20 cellular contexts compared by ENCODE assay signal in genomic region chr14:91919814-91920213, GRCh38. TPM values are rescaled to one million over a fixed set of nuclear protein-coding genes. Genes with fewer than 3 reads are reported as not detected.
DNase-seq lines count a peak whose midpoint lies in the region; ATAC-seq and TF ChIP-seq lines count a peak whose summit lies in the region.
"Had no signal": no experiment of that assay in that cellular context is flagged by ENCODE, and none has a peak within 500 bp of the region (broad histone marks: within the 10 kb centered on the region; RNA-seq: fewer than 3 reads in every experiment).

No MANE protein-coding gene starts in this region.

- H3K36me3 Mint-ChIP-seq in activated T-cell treated with anti-CD3 and anti-CD28 coated beads, Interleukin-2, amount 50 U/mL, for 24 hours (ENCODE audit: low read depth) = no peaks in the 10 kb centered on the region
- no peaks in the 10 kb centered on the region for H3K36me3 Mint-ChIP-seq in type B pancreatic cell
- H3K36me3 Mint-ChIP-seq: activated naive CD4-positive, alpha-beta T cell treated with anti-CD3 and anti-CD28 coated beads, Interleukin-2, amount 50 U/mL, for 72 hours; immature natural killer cell; WTC11 had no signal

- peaks cover 2% of the 10 kb centered on the region for H3K79me2 ChIP-seq in ACC112 (ENCODE audit: control insufficient read depth, insufficient read depth, low read length, unreplicated experiment)

- H3K4me3 ChIP-seq in ACC112 (ENCODE audit: low read depth, low read length) (no peak overlapping the region), heart left ventricle (no peak overlapping the region), gastrocnemius medialis (no peak overlapping the region)
- H3K4me3 ChIP-seq: esophagus squamous epithelium, GM12878 had no signal

- intact Hi-C loops in heart left ventricle (cut with DNase I) (loop anchor here in 2 of 10 donors (10.0 kb wide), 1 partner anchor 595 kb away; no protein-coding TSS in a partner anchor), gastrocnemius medialis (cut with DNase I; ENCODE audit: low total_unique reads) (no loop called here)

- no peaks in the 10 kb centered on the region for H3K27me3 ChIP-seq in ACC112 (ENCODE audit: insufficient read depth, low read length)
- no peaks in the 10 kb centered on the region for H3K27me3 ChIP-seq in heart left ventricle
- H3K27me3 ChIP-seq in gastrocnemius medialis = no peaks in the 10 kb centered on the region
- H3K27me3 ChIP-seq: esophagus squamous epithelium had no signal

- H3K9me3 Mint-ChIP-seq in activated T-cell treated with anti-CD3 and anti-CD28 coated beads, Interleukin-2, amount 50 U/mL, for 24 hours = peaks cover 2% of the 10 kb centered on the region
- H3K9me3 Mint-ChIP-seq in type B pancreatic cell = peaks cover 3% of the 10 kb centered on the region

- 25 to 45% (median 33%) methylated on average over 4 of the region's 4 CpGs for WGBS in heart left ventricle, 4 donors

- H3K27ac Mint-ChIP-seq in activated T-cell treated with anti-CD3 and anti-CD28 coated beads, Interleukin-2, amount 50 U/mL, for 24 hours = no peak overlapping the region
- no peak overlapping the region for H3K27ac Mint-ChIP-seq in type B pancreatic cell
- H3K27ac Mint-ChIP-seq: immature natural killer cell, progenitor cell of endocrine pancreas, WTC11 had no signal

- H2AFZ ChIP-seq in ACC112 (ENCODE audit: low read length, unreplicated experiment) = no peak overlapping the region

- H3K36me3 ChIP-seq in ACC112 (ENCODE audit: insufficient read depth, low read length) (no peaks in the 10 kb centered on the region), heart left ventricle (no peaks in the 10 kb centered on the region), gastrocnemius medialis (no peaks in the 10 kb centered on the region)
- H3K36me3 ChIP-seq: esophagus squamous epithelium had no signal

- H3K4me1 ChIP-seq in ACC112 (ENCODE audit: control insufficient read depth, insufficient read depth, low read length, unreplicated experiment) (peaks cover 27% of the 10 kb centered on the region), heart left ventricle (peaks cover 0 to 60% (median 4%) of the 10 kb centered on the region in 12 donors), gastrocnemius medialis (no peaks in the 10 kb centered on the region)

- ATAC-seq in heart left ventricle (peak; percentile 79 to 90 (median 87)), gastrocnemius medialis (peak; percentile 37 to 66), HG03196 (IDR thresholded peaks at IDR 0.05; ENCODE audit: unreplicated experiment) (no peak)
- ATAC-seq: activated naive CD4-positive, alpha-beta T cell treated with anti-CD3 and anti-CD28 coated beads, Interleukin-2, amount 50 U/mL, for 72 hours; GM12878; PC-3; WTC11 had no signal

- peak; percentile 31 for DNase-seq in amniotic epithelial cell (ENCODE audit: low read depth)
- DNase-seq in heart left ventricle = peak in 4 of 5 donors; percentile 41 to 65 (median 53)
- DNase-seq in gastrocnemius medialis = peak; percentile 33 to 51
- no peak for DNase-seq in activated T-cell treated with anti-CD3 and anti-CD28 coated beads, Interleukin-2, amount 50 U/mL, for 24 hours
- DNase-seq in NCI-H1417 (lab: John Stamatoyannopoulos, UW) = no peak
- no peak for DNase-seq in type B pancreatic cell (ENCODE audit: extremely low spot score, unreplicated experiment)
- DNase-seq: activated CD8-positive, alpha-beta memory T cell treated with anti-CD3 and anti-CD28 coated beads, Interleukin-2, amount 50 U/mL, for 48 hours; AML-193; esophagus squamous epithelium; immature natural killer cell; NCI-H1092; PC-3; stimulated activated CD4-positive, alpha-beta T cell treated with anti-CD3 and anti-CD28 coated beads, Interleukin-4, amount 100 ng/mL, for 4 hours; stimulated activated naive CD4-positive, alpha-beta T cell had no signal

- H3K4me3 Mint-ChIP-seq in activated T-cell treated with anti-CD3 and anti-CD28 coated beads, Interleukin-2, amount 50 U/mL, for 24 hours = no peak overlapping the region
- no peak overlapping the region for H3K4me3 Mint-ChIP-seq in type B pancreatic cell
- H3K4me3 Mint-ChIP-seq: immature natural killer cell, WTC11 had no signal

- in situ Hi-C loops in gastrocnemius medialis (cut with MboI; ENCODE audit: low sequenced_read_pairs in 4 of 4) = loop anchor here in 2 of 4 donors (10.0 kb wide), 1 partner anchor 265 kb away; no protein-coding TSS in a partner anchor

- TF ChIP-seq CTCF in heart left ventricle (IDR thresholded peaks at IDR 0.05) (no peak), gastrocnemius medialis (IDR thresholded peaks at IDR 0.05 in 4 of 5, conservative IDR thresholded peaks at IDR 0.05 in 1 of 5) (no peak), type B pancreatic cell (conservative IDR thresholded peaks at IDR 0.05) (no peak)

- no peak for TF ChIP-seq POLR2A in heart left ventricle (IDR thresholded peaks at IDR 0.05)
- TF ChIP-seq POLR2A in gastrocnemius medialis (IDR thresholded peaks at IDR 0.05) = no peak

- H3K27me3 Mint-ChIP-seq in activated T-cell treated with anti-CD3 and anti-CD28 coated beads, Interleukin-2, amount 50 U/mL, for 24 hours = no peaks in the 10 kb centered on the region
- no peaks in the 10 kb centered on the region for H3K27me3 Mint-ChIP-seq in type B pancreatic cell

- no peaks in the 10 kb centered on the region for H3K4me1 Mint-ChIP-seq in activated T-cell treated with anti-CD3 and anti-CD28 coated beads, Interleukin-2, amount 50 U/mL, for 24 hours (ENCODE audit: low read depth)
- peaks cover 9% of the 10 kb centered on the region for H3K4me1 Mint-ChIP-seq in type B pancreatic cell (ENCODE audit: unreplicated experiment)
- H3K4me1 Mint-ChIP-seq: immature natural killer cell, WTC11 had no signal

- H3K9me3 ChIP-seq in heart left ventricle = peaks cover 0 to 9% (median 0%) of the 10 kb centered on the region in 12 donors
- no peaks in the 10 kb centered on the region for H3K9me3 ChIP-seq in gastrocnemius medialis
- H3K9me3 ChIP-seq: esophagus squamous epithelium had no signal

- H3K27ac ChIP-seq in ACC112 (ENCODE audit: low read depth, low read length) = peak overlapping the region; percentile 42
- H3K27ac ChIP-seq in heart left ventricle = peak overlapping the region in 9 of 12 donors; percentile 30 to 81 (median 63)
- peak overlapping the region; percentile 33 to 68 (median 55) for H3K27ac ChIP-seq in gastrocnemius medialis

RNA-seq across cellular contexts. Expression of gene FBLN5, which starts 27.7 kb away (rescaled TPM):
- total RNA-seq in heart left ventricle = 100 to 1,000 TPM in 1 of 9 donors, 10 to 100 TPM in 8; 26.6 to 129 (median 40.3) TPM
- polyA plus RNA-seq in heart left ventricle = 10 to 100 TPM; 26.0 to 33.3 TPM
- 10 to 100 TPM; 19.6 to 36.8 (median 27.3) TPM for total RNA-seq in gastrocnemius medialis
- total RNA-seq in type B pancreatic cell (ENCODE audit: low replicate concordance) = 1.9 and 14.1 TPM in 2 replicates

RNA-seq across cellular contexts. Expression of gene TC2N, which starts 52.5 kb away (rescaled TPM):
- 10 to 100 TPM in 1 of 9 donors, 1 to 10 TPM in 8; 1.1 to 17.1 (median 3.2) TPM for total RNA-seq in heart left ventricle
- 1 to 10 TPM; 1.2 to 2.1 TPM for polyA plus RNA-seq in heart left ventricle
- total RNA-seq in gastrocnemius medialis = 10 to 100 TPM in 1 of 4 donors, 1 to 10 TPM in 3; 3.2 to 11.9 (median 7.2) TPM
- total RNA-seq in type B pancreatic cell (ENCODE audit: low replicate concordance) = 19.4 and 42.2 TPM in 2 replicates

Comparison
In these comparisons a context has a peak if more than half of its experiments do, and no peak if none do; other contexts are left out.
1. DNase-seq: peak in amniotic epithelial cell (single experiment), heart left ventricle (4 of 5) and gastrocnemius medialis (2 of 2); none in activated T-cell treated with anti-CD3 and anti-CD28 coated beads, Interleukin-2, amount 50 U/mL, for 24 hours (single experiment), NCI-H1417 (0 of 3) and type B pancreatic cell (single experiment).
2. Peak in every context shown above with its lines, with median percentiles within 50 percentile points of each other: H3K27ac ChIP-seq.